31 cellular contexts compared by ENCODE assay signal in the genomic region with DNA sequence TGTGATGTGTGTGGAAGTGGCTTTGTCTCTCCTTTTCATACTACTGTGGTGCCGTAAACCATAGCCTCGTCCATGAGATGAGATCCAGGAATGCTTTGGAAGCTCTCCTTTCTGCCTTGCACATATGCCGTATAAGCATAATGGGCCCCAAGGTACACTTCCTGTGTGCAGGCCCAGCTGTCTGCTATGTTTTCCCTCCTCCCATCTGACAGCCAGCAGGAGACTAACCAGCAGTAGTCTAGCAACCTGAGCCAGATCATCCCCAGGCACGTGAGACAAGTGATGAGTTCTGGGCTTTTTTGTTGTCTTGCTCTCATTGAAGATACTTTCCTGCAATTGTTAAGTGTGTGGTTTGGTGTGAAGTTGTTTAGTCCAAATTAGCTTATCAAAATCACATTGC.
DNase-seq lines count a peak whose midpoint lies in the region; ATAC-seq and TF ChIP-seq lines count a peak whose summit lies in the region.
"Had no signal": no experiment of that assay in that cellular context is flagged by ENCODE, and none has a peak within 500 bp of the region (broad histone marks: within the 10 kb centered on the region; RNA-seq: fewer than 3 reads in every experiment).

No MANE protein-coding gene starts in this region.

- no peaks in the 10 kb centered on the region for H3K27me3 Mint-ChIP-seq in neural progenitor cell (ENCODE audit: insufficient read depth, low read depth)
- H3K27me3 Mint-ChIP-seq: activated T-cell treated with anti-CD3 and anti-CD28 coated beads, Interleukin-2, amount 50 U/mL, for 24 hours; central memory CD8-positive, alpha-beta T cell; progenitor cell of endocrine pancreas had no signal

- H3K4me2 ChIP-seq in neural progenitor cell, result no peak overlapping the region
- H3K4me2 ChIP-seq: hepatocyte had no signal

- H3K9me3 ChIP-seq in neural progenitor cell (ENCODE audit: low read depth), result no peaks in the 10 kb centered on the region
- H3K9me3 ChIP-seq: esophagus squamous epithelium, upper lobe of right lung had no signal

- no peak overlapping the region for H3K9ac ChIP-seq in neural progenitor cell

- no peaks in the 10 kb centered on the region for H4K20me1 ChIP-seq in neural progenitor cell (ENCODE audit: low read depth)

- TF ChIP-seq CTCF in neural progenitor cell (IDR thresholded peaks at IDR 0.05), result no peak

- H3K4me3 Mint-ChIP-seq in neural progenitor cell, result no peak overlapping the region
- H3K4me3 Mint-ChIP-seq: activated T-cell treated with anti-CD3 and anti-CD28 coated beads, Interleukin-2, amount 50 U/mL, for 24 hours; central memory CD8-positive, alpha-beta T cell; immature natural killer cell; stimulated activated effector memory CD8-positive, alpha-beta T cell treated with anti-CD3 and anti-CD28 coated beads, Interleukin-12 subunit alpha, Interleukin-12 subunit beta, amount 100 ng/mL, for 72 hours had no signal

- no peak overlapping the region for H3K4me3 ChIP-seq in neural progenitor cell
- H3K4me3 ChIP-seq: esophagus squamous epithelium, hepatocyte, upper lobe of right lung had no signal

- H3K36me3 ChIP-seq in neural progenitor cell, result no peaks in the 10 kb centered on the region
- H3K36me3 ChIP-seq: esophagus squamous epithelium, upper lobe of right lung had no signal

- no peaks in the 10 kb centered on the region for H3F3A ChIP-seq in neural progenitor cell (ENCODE audit: low read depth)

- no peak overlapping the region for H3K27ac ChIP-seq in neural progenitor cell
- H3K27ac ChIP-seq: C4-2B, esophagus squamous epithelium, hepatocyte, RWPE1, upper lobe of right lung had no signal

- peak overlapping the region; percentile 82 for H2AFZ ChIP-seq in neural progenitor cell (replicated peaks)
- H2AFZ ChIP-seq: hepatocyte had no signal

- no peaks in the 10 kb centered on the region for H3K79me2 ChIP-seq in neural progenitor cell (ENCODE audit: low read depth)
- H3K79me2 ChIP-seq: hepatocyte had no signal

- DNase-seq in NCI-H146 (lab: John Stamatoyannopoulos, UW) (peak; percentile 86), NCI-H2171 treated with DMSO at 0.1 percent for 48 hours (lab: John Stamatoyannopoulos, UW) (peak; percentile 51), SHP77 (lab: John Stamatoyannopoulos, UW) (peak; percentile 41 to 53), neural progenitor cell (ENCODE audit: low spot score) (no peak), NCI-H2227 (lab: John Stamatoyannopoulos, UW; ENCODE audit: unreplicated experiment) (no peak)
- no peak for DNase-seq in stimulated activated CD4-positive, alpha-beta T cell treated with anti-CD3 and anti-CD28 coated beads, Interleukin-12 subunit alpha, Interleukin-12 subunit beta, amount 100 ng/mL, for 4 hours
- DNase-seq: activated CD4-positive, alpha-beta T cell treated with anti-CD3 and anti-CD28 coated beads for 4 hours; activated CD8-positive, alpha-beta memory T cell treated with anti-CD3 and anti-CD28 coated beads for 24 hours; activated gamma-delta T cell; activated T-cell treated with anti-CD3 and anti-CD28 coated beads, Interleukin-2, amount 50 U/mL, for 24 hours; dermis blood vessel endothelial cell; esophagus squamous epithelium; foreskin melanocyte; GOT3; immature natural killer cell; Kasumi-1; MV-4-11; NCI-H1694 treated with DMSO at 0.1 percent for 48 hours; NCI-H446 treated with DMSO at 0.1 percent for 48 hours; stimulated activated CD4-positive, alpha-beta T cell treated with anti-CD3 and anti-CD28 coated beads, Interleukin-4, amount 100 ng/mL, for 24 hours; substantia nigra; upper lobe of right lung had no signal

- H3K9me3 Mint-ChIP-seq in neural progenitor cell, result peaks cover 2% of the 10 kb centered on the region

- H3K27me3 ChIP-seq in neural progenitor cell, result no peaks in the 10 kb centered on the region
- H3K27me3 ChIP-seq: esophagus squamous epithelium, hepatocyte, upper lobe of right lung had no signal

- H3K36me3 Mint-ChIP-seq in neural progenitor cell, result no peaks in the 10 kb centered on the region
- H3K36me3 Mint-ChIP-seq: stimulated activated effector memory CD8-positive, alpha-beta T cell treated with anti-CD3 and anti-CD28 coated beads, Interleukin-12 subunit alpha, Interleukin-12 subunit beta, amount 100 ng/mL, for 72 hours had no signal

- peaks cover 7% of the 10 kb centered on the region for H3K4me1 Mint-ChIP-seq in neural progenitor cell
- H3K4me1 Mint-ChIP-seq: central memory CD8-positive, alpha-beta T cell; immature natural killer cell; stimulated activated effector memory CD8-positive, alpha-beta T cell treated with anti-CD3 and anti-CD28 coated beads, Interleukin-12 subunit alpha, Interleukin-12 subunit beta, amount 100 ng/mL, for 72 hours had no signal

- H3K4me1 ChIP-seq in neural progenitor cell, result peaks cover 2% of the 10 kb centered on the region
- H3K4me1 ChIP-seq: esophagus squamous epithelium, upper lobe of right lung had no signal

- ATAC-seq in GM21825 (IDR thresholded peaks at IDR 0.05; ENCODE audit: unreplicated experiment), result no peak
- ATAC-seq: left lobe of liver; sciatic nerve; stimulated activated effector memory CD8-positive, alpha-beta T cell treated with anti-CD3 and anti-CD28 coated beads, Interleukin-12 subunit alpha, Interleukin-12 subunit beta, amount 100 ng/mL, for 72 hours; upper lobe of right lung had no signal

- H3K27ac Mint-ChIP-seq in neural progenitor cell, result no peak overlapping the region
- H3K27ac Mint-ChIP-seq: activated T-cell treated with anti-CD3 and anti-CD28 coated beads, Interleukin-2, amount 50 U/mL, for 24 hours; immature natural killer cell; progenitor cell of endocrine pancreas; stimulated activated effector memory CD8-positive, alpha-beta T cell treated with anti-CD3 and anti-CD28 coated beads, Interleukin-12 subunit alpha, Interleukin-12 subunit beta, amount 100 ng/mL, for 72 hours had no signal

Comparison
In these comparisons a context has a peak if more than half of its experiments do, and no peak if none do; other contexts are left out.
1. DNase-seq: peak in NCI-H146 (single experiment), NCI-H2171 treated with DMSO at 0.1 percent for 48 hours (single experiment) and SHP77 (2 of 2); none in neural progenitor cell (single experiment), stimulated activated CD4-positive, alpha-beta T cell treated with anti-CD3 and anti-CD28 coated beads, Interleukin-12 subunit alpha, Interleukin-12 subunit beta, amount 100 ng/mL, for 4 hours (single experiment) and NCI-H2227 (single experiment).